In the genomic region with DNA sequence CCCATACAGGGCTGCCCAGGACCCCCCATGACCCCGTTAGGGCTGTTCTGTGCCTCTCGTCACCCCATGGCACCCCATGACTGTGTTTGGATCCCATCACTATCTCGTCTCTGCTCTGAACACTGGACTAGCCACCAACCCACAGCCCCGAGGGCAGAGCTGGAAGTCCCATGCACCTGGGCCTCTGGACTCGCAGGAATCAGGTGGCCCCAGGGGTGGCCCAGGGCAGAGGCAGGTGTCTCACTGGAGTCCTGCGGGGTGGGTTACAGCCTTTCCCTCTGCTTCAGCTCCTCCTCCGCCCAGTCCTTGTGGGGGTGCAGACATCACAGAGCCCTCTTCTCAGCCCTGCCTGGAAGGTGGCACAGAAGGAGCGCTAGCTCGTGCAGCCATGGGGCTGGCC, we compare ENCODE assay signal across 25 cellular contexts.
"Had no signal": no experiment of that assay in that cellular context is flagged by ENCODE, and none has a peak within 500 bp of the region (broad histone marks: within the 10 kb centered on the region; RNA-seq: fewer than 3 reads in every experiment).

No MANE protein-coding gene starts in this region.

- H3K4me1 ChIP-seq: colonic mucosa, gastrocnemius medialis, parathyroid adenoma, right lobe of liver, upper lobe of left lung had no signal

- DNase-seq: colonic mucosa; effector CD8-positive, alpha-beta T cell; endodermal cell; foreskin fibroblast; gastrocnemius medialis; head of caudate nucleus; kidney; naive thymus-derived CD8-positive, alpha-beta T cell; nephron progenitor cell; right lobe of liver; stimulated activated CD4-positive, alpha-beta T cell treated with anti-CD3 and anti-CD28 coated beads, Interleukin-2, amount 100 ng/mL, for 24 hours; stimulated activated CD4-positive, alpha-beta T cell treated with anti-CD3 and anti-CD28 coated beads, Interleukin-4, amount 100 ng/mL, for 24 hours; stimulated activated naive CD8-positive, alpha-beta T cell treated with anti-CD3 and anti-CD28 coated beads, Interleukin-15, Interleukin-2, amounts not matched to agents 100 U/mL and 50 U/mL, for 24 hours had no signal

- H3K9me3 Mint-ChIP-seq: dendritic cell treated with granulocyte-macrophage colony-stimulating factor and Interleukin-4, amounts not matched to agents 40 ng/mL and 50 ng/mL, for 4 days; endodermal cell; naive thymus-derived CD8-positive, alpha-beta T cell; nephron progenitor cell; stimulated activated effector memory CD8-positive, alpha-beta T cell treated with anti-CD3 and anti-CD28 coated beads, Interleukin-12 subunit alpha, Interleukin-12 subunit beta, amount 100 ng/mL, for 72 hours had no signal

- H3K36me3 ChIP-seq: colonic mucosa, gastrocnemius medialis, neutrophil, right lobe of liver, upper lobe of left lung had no signal

- H3K9me3 ChIP-seq: colonic mucosa, gastrocnemius medialis, neutrophil, right lobe of liver, thoracic aorta, tibial nerve, upper lobe of left lung had no signal

- ATAC-seq: esophagus mucosa; gastrocnemius medialis; left lobe of liver; naive thymus-derived CD8-positive, alpha-beta T cell; right lobe of liver; stimulated activated effector memory CD8-positive, alpha-beta T cell treated with anti-CD3 and anti-CD28 coated beads, Interleukin-12 subunit alpha, Interleukin-12 subunit beta, amount 100 ng/mL, for 72 hours; stimulated activated naive CD8-positive, alpha-beta T cell treated with anti-CD3 and anti-CD28 coated beads, Interleukin-15, Interleukin-2, amounts not matched to agents 100 U/mL and 50 U/mL, for 24 hours had no signal

- H3K4me3 ChIP-seq: colonic mucosa, gastrocnemius medialis, hepatocyte, right lobe of liver, thoracic aorta, tibial nerve, upper lobe of left lung had no signal

- H3K36me3 Mint-ChIP-seq: naive thymus-derived CD8-positive, alpha-beta T cell; stimulated activated effector memory CD8-positive, alpha-beta T cell treated with anti-CD3 and anti-CD28 coated beads, Interleukin-12 subunit alpha, Interleukin-12 subunit beta, amount 100 ng/mL, for 72 hours had no signal

- H3K27ac Mint-ChIP-seq: dendritic cell treated with granulocyte-macrophage colony-stimulating factor and Interleukin-4, amounts not matched to agents 40 ng/mL and 50 ng/mL, for 4 days; endodermal cell; naive thymus-derived CD8-positive, alpha-beta T cell; progenitor cell of endocrine pancreas; stimulated activated effector memory CD8-positive, alpha-beta T cell treated with anti-CD3 and anti-CD28 coated beads, Interleukin-12 subunit alpha, Interleukin-12 subunit beta, amount 100 ng/mL, for 72 hours had no signal

- H3K4me2 ChIP-seq: hepatocyte had no signal

- H3K4me1 Mint-ChIP-seq: endodermal cell had no signal

- H3K27ac ChIP-seq: colonic mucosa, epithelial cell of prostate, gastrocnemius medialis, hepatocyte, neutrophil, parathyroid adenoma, right lobe of liver, thoracic aorta, tibial nerve, upper lobe of left lung had no signal

- H3K4me3 Mint-ChIP-seq: dendritic cell treated with granulocyte-macrophage colony-stimulating factor and Interleukin-4, amounts not matched to agents 40 ng/mL and 50 ng/mL, for 4 days; endodermal cell; naive thymus-derived CD8-positive, alpha-beta T cell; nephron progenitor cell; stimulated activated effector memory CD8-positive, alpha-beta T cell treated with anti-CD3 and anti-CD28 coated beads, Interleukin-12 subunit alpha, Interleukin-12 subunit beta, amount 100 ng/mL, for 72 hours had no signal

- H3K27me3 Mint-ChIP-seq: progenitor cell of endocrine pancreas had no signal

- H2AFZ ChIP-seq: hepatocyte, parathyroid adenoma had no signal

- H3K27me3 ChIP-seq: colonic mucosa, hepatocyte, right lobe of liver, tibial nerve, upper lobe of left lung had no signal

- H3K9ac ChIP-seq: parathyroid adenoma had no signal
